8 cellular contexts compared by ENCODE assay signal in genomic region chr19:52270266-52270885, GRCh38. TPM values are rescaled to one million over a fixed set of nuclear protein-coding genes. Genes with fewer than 3 reads are reported as not detected.
DNase-seq lines count a peak whose midpoint lies in the region; ATAC-seq and TF ChIP-seq lines count a peak whose summit lies in the region.

No MANE protein-coding gene starts in this region.

- H3K27me3 ChIP-seq in ovary: no peaks in the 10 kb centered on the region

- DNase-seq in Daoy (ENCODE audit: low read depth) (peak; percentile 28), activated B cell treated with CpG ODN at 0.5 μM for 24 hours (no peak), fibroblast of peridontal ligament (ENCODE audit: extremely low read depth) (peak; percentile 47), ovary (no peak), NCI-H128 (lab: John Stamatoyannopoulos, UW; ENCODE audit: unreplicated experiment) (no peak)

- CTCF ChIA-PET in activated B cell treated with CpG ODN at 0.5 μM for 24 hours (lab: Charles Lee): no interaction called here

- ATAC-seq in HG03442 (IDR thresholded peaks at IDR 0.05; ENCODE audit: unreplicated experiment) (peak; percentile 12), activated B cell treated with CpG ODN at 0.5 μM for 24 hours (ENCODE audit: low read depth) (no peak), HG02623 (IDR thresholded peaks at IDR 0.05; ENCODE audit: unreplicated experiment) (no peak), HG02981 (IDR thresholded peaks at IDR 0.05; ENCODE audit: unreplicated experiment) (no peak)

- intact Hi-C loops in activated B cell treated with CpG ODN at 0.5 μM for 24 hours (cut with micrococcal nuclease) (no loop called here), ovary (cut with DNase I) (no loop called here)

- H3K9me3 ChIP-seq in ovary: no peaks in the 10 kb centered on the region

- TF ChIP-seq POLR2A in ovary (IDR thresholded peaks at IDR 0.05): no peak

- TF ChIP-seq EP300 in ovary (IDR thresholded peaks at IDR 0.05): no peak

- WGBS in ovary, 3 donors: 9 to 10% (median 9%) methylated on average over 11 of the region's 11 CpGs

- peak overlapping the region; percentile 87 for H3K4me3 ChIP-seq in ovary

- H3K27ac ChIP-seq in ovary: peak overlapping the region; percentile 66 to 77

- POLR2A ChIA-PET in activated B cell treated with CpG ODN at 0.5 μM for 24 hours (lab: Charles Lee): interaction anchor here (1.0 to 1.3 kb wide), 2 partner anchors 26 to 99 kb away, joined by 4 to 6 read pairs; partner anchors contain the start of gene ZNF880

- no peak for TF ChIP-seq CTCF in activated B cell treated with CpG ODN at 0.5 μM for 24 hours (IDR thresholded peaks at IDR 0.05)
- no peak for TF ChIP-seq CTCF in ovary (IDR thresholded peaks at IDR 0.05)

- H3K27me3 Mint-ChIP-seq in activated B cell treated with CpG ODN at 0.5 μM for 24 hours: no peaks in the 10 kb centered on the region

- peak overlapping the region; percentile 98 for H3K4me3 Mint-ChIP-seq in activated B cell treated with CpG ODN at 0.5 μM for 24 hours

- peaks cover 3% of the 10 kb centered on the region for H3K9me3 Mint-ChIP-seq in activated B cell treated with CpG ODN at 0.5 μM for 24 hours

- peak overlapping the region; percentile 94 for H3K27ac Mint-ChIP-seq in activated B cell treated with CpG ODN at 0.5 μM for 24 hours

- peaks cover 44% of the 10 kb centered on the region for H3K36me3 Mint-ChIP-seq in activated B cell treated with CpG ODN at 0.5 μM for 24 hours (ENCODE audit: low read depth)

- peaks cover 10% of the 10 kb centered on the region for H3K4me1 ChIP-seq in ovary (ENCODE audit: insufficient read depth)

- H3K4me1 Mint-ChIP-seq in activated B cell treated with CpG ODN at 0.5 μM for 24 hours: peaks cover 51% of the 10 kb centered on the region

- no peaks in the 10 kb centered on the region for H3K36me3 ChIP-seq in ovary

RNA-seq across cellular contexts. Expression of gene ZNF766, which starts 1.0 kb away (rescaled TPM):
- 7.5 and 12.5 TPM in 2 replicates for total RNA-seq in Daoy (2014; rRNA removed; shearing (Covaris generic))
- 33.0 and 35.0 TPM in 2 replicates for total RNA-seq in activated B cell treated with CpG ODN at 0.5 μM for 24 hours
- total RNA-seq in ovary: 10 to 100 TPM in 5 of 7 donors, 1 to 10 TPM in 2; 5.2 to 26.4 (median 19.8) TPM
- polyA plus RNA-seq in ovary: 10 to 100 TPM; 10.1 to 24.3 TPM

RNA-seq across cellular contexts. Expression of gene ZNF480, which starts 26.6 kb away (rescaled TPM):
- 8.6 and 10.7 TPM in 2 replicates for total RNA-seq in Daoy (2014; rRNA removed; shearing (Covaris generic))
- total RNA-seq in activated B cell treated with CpG ODN at 0.5 μM for 24 hours (24.0 and 25.5 TPM in 2 replicates), ovary (10 to 100 TPM in 5 of 7 donors, 1 to 10 TPM in 2; 5.1 to 16.8 (median 14.4) TPM)
- polyA plus RNA-seq in ovary: 1 to 10 TPM; 4.5 to 8.3 TPM

Comparison
In these comparisons a context has a peak if more than half of its experiments do, and no peak if none do; other contexts are left out.
1. DNase-seq: peak in Daoy (single experiment) and fibroblast of peridontal ligament (single experiment); none in activated B cell treated with CpG ODN at 0.5 μM for 24 hours (single experiment), ovary (0 of 5) and NCI-H128 (single experiment).